ENCODE assay signal across 18 cellular contexts in the genomic region with DNA sequence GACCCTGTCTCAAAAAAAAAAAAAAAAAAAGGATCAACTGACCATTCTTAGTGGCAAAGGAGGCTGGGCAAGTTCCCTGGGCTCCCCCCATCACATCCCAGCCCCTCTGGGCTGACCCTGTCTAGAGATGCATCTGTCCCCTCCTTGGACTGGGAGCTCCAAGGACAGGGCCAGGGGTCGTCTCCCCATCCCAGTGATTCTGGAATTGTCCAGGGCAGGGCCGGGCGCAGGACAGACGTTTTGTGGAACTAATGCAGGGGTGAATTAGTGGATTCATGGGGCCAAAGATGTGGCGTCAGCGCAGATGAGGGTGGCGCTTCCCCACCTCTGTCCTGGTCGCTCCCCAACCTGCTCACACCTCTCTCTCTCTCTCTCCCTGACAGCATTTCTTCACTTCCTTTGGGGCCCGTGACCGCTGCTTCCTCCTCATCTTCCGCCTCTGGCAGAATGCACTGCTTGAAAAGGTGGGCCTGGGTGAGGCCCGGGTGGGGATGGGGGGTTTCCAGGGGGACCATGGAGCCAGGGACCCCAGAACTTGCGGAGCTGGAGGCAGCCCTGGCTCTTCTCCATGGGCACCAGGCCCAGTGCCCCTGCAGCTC. TPM values are rescaled to one million over a fixed set of nuclear protein-coding genes. Genes with fewer than 3 reads are reported as not detected.
A peak's percentile ranks its signal among the peaks of the same experiment; 100 is the strongest.
DNase-seq lines count a peak whose midpoint lies in the region; ATAC-seq and TF ChIP-seq lines count a peak whose summit lies in the region.
"Had no signal": no experiment of that assay in that cellular context is flagged by ENCODE, and none has a peak within 500 bp of the region (broad histone marks: within the 10 kb centered on the region; RNA-seq: fewer than 3 reads in every experiment).

No MANE protein-coding gene starts in this region.

- TF ChIP-seq CTCF in CD8-positive, alpha-beta T cell (IDR thresholded peaks at IDR 0.05) = no peak
- TF ChIP-seq CTCF in neural crest cell (conservative IDR thresholded peaks at IDR 0.05) = no peak

- H3K4me3 ChIP-seq in CD8-positive, alpha-beta T cell (ENCODE audit: low read depth, low read length) = no peak overlapping the region
- H3K4me3 ChIP-seq: K562, pancreas, SJSA1 had no signal

- peak; percentile 66 for DNase-seq in activated CD8-positive, alpha-beta memory T cell treated with anti-CD3 and anti-CD28 coated beads, Interleukin-2, amount 10 ng/mL, durations not matched to agents 7 days and 5 days
- DNase-seq in activated CD8-positive, alpha-beta memory T cell treated with anti-CD3 and anti-CD28 coated beads, Interleukin-2, amount 50 U/mL, for 48 hours = no peak
- DNase-seq in CD8-positive, alpha-beta T cell = peak in 3 of 7 experiments; percentile 43 to 70 (median 58)
- DNase-seq in neural crest cell (ENCODE audit: low read depth, low spot score) (no peak), GM03348 (ENCODE audit: low spot score) (no peak)
- DNase-seq in stimulated activated CD4-positive, alpha-beta T cell treated with anti-CD3 and anti-CD28 coated beads, Interleukin-1b, Interleukin-23, amount 100 ng/mL, for 48 hours = no peak
- DNase-seq: activated effector memory CD4-positive, alpha-beta T cell treated with anti-CD3 and anti-CD28 coated beads, Interleukin-2, amount 50 U/mL, for 16 hours; EL; hypothalamus; NCI-H2081; NCI-H526 had no signal

- CTCF ChIA-PET in activated CD8-positive, alpha-beta memory T cell treated with anti-CD3 and anti-CD28 coated beads, Interleukin-2, amount 10 ng/mL, durations not matched to agents 7 days and 5 days (lab: Charles Lee) = interaction anchor here (0.7 to 8.4 kb wide), 7 partner anchors 10 to 44 kb away, joined by 3 to 97 read pairs (median 8); partner anchors contain the start of gene GRAMD1A
- CTCF ChIA-PET in CD8-positive, alpha-beta T cell (lab: Charles Lee) = interaction anchor here (0.5 to 10.2 kb wide), 8 partner anchors 9 to 181 kb away, joined by 3 to 228 read pairs (median 6); partner anchors contain the start of gene GRAMD1A

- H3K27ac ChIP-seq in CD8-positive, alpha-beta T cell (ENCODE audit: low read depth, low read length) = peak overlapping the region; percentile 17
- H3K27ac ChIP-seq: pancreas, SJSA1 had no signal

- H3K36me3 Mint-ChIP-seq in activated CD8-positive, alpha-beta memory T cell treated with anti-CD3 and anti-CD28 coated beads, Interleukin-2, amount 10 ng/mL, durations not matched to agents 7 days and 5 days = peaks cover 43% of the 10 kb centered on the region
- peaks cover 76% of the 10 kb centered on the region for H3K36me3 Mint-ChIP-seq in CD8-positive, alpha-beta T cell
- peaks cover 100% of the 10 kb centered on the region for H3K36me3 Mint-ChIP-seq in activated T-helper 17 cell treated with anti-CD3 and anti-CD28 coated beads, Interleukin-2, amount 50 U/mL, for 72 hours (ENCODE audit: low read depth)
- peaks cover 10% of the 10 kb centered on the region for H3K36me3 Mint-ChIP-seq in neural crest cell (ENCODE audit: low read depth)

- H3K9me3 Mint-ChIP-seq in activated CD8-positive, alpha-beta memory T cell treated with anti-CD3 and anti-CD28 coated beads, Interleukin-2, amount 10 ng/mL, durations not matched to agents 7 days and 5 days (ENCODE audit: low read depth) = no peaks in the 10 kb centered on the region
- H3K9me3 Mint-ChIP-seq in CD8-positive, alpha-beta T cell = no peaks in the 10 kb centered on the region
- H3K9me3 Mint-ChIP-seq in activated T-helper 17 cell treated with anti-CD3 and anti-CD28 coated beads, Interleukin-2, amount 50 U/mL, for 72 hours = no peaks in the 10 kb centered on the region
- no peaks in the 10 kb centered on the region for H3K9me3 Mint-ChIP-seq in neural crest cell

- no peaks in the 10 kb centered on the region for H3K27me3 ChIP-seq in CD8-positive, alpha-beta T cell (ENCODE audit: insufficient read depth, low read length)
- H3K27me3 ChIP-seq: pancreas, SJSA1 had no signal

- peaks cover 70% of the 10 kb centered on the region for H3K4me1 ChIP-seq in CD8-positive, alpha-beta T cell (ENCODE audit: insufficient read depth, low read length)

- no peaks in the 10 kb centered on the region for H3K9me3 ChIP-seq in CD8-positive, alpha-beta T cell (ENCODE audit: low read length)
- H3K9me3 ChIP-seq: pancreas, SJSA1 had no signal

- ATAC-seq in activated CD8-positive, alpha-beta memory T cell treated with anti-CD3 and anti-CD28 coated beads, Interleukin-2, amount 10 ng/mL, durations not matched to agents 7 days and 5 days = peak; percentile 44
- ATAC-seq in CD8-positive, alpha-beta T cell = no peak
- ATAC-seq in activated T-helper 17 cell treated with anti-CD3 and anti-CD28 coated beads, Interleukin-2, amount 50 U/mL, for 72 hours (replicated peaks) = no peak
- no peak for ATAC-seq in GM21360 (IDR thresholded peaks at IDR 0.05; ENCODE audit: unreplicated experiment)
- ATAC-seq: K562 had no signal

- intact Hi-C loops in CD8-positive, alpha-beta T cell (cut with DNase I, micrococcal nuclease) = loop anchor here (5.0 kb wide), 2 partner anchors 154 to 174 kb away; no protein-coding TSS in a partner anchor

- peaks cover 29% of the 10 kb centered on the region for H3K36me3 ChIP-seq in CD8-positive, alpha-beta T cell (ENCODE audit: insufficient read depth, low read length)

- POLR2A ChIA-PET in CD8-positive, alpha-beta T cell (lab: Charles Lee) = interaction anchor here (0.7 to 5.3 kb wide), 7 partner anchors 8 to 334 kb away, joined by 3 to 60 read pairs (median 4); partner anchors contain the start of genes GRAMD1A, SCGB2B2 and ZNF302

- H3K27me3 Mint-ChIP-seq in activated CD8-positive, alpha-beta memory T cell treated with anti-CD3 and anti-CD28 coated beads, Interleukin-2, amount 10 ng/mL, durations not matched to agents 7 days and 5 days = no peaks in the 10 kb centered on the region
- H3K27me3 Mint-ChIP-seq in CD8-positive, alpha-beta T cell (ENCODE audit: low read depth) = no peaks in the 10 kb centered on the region
- no peaks in the 10 kb centered on the region for H3K27me3 Mint-ChIP-seq in activated T-helper 17 cell treated with anti-CD3 and anti-CD28 coated beads, Interleukin-2, amount 50 U/mL, for 72 hours
- H3K27me3 Mint-ChIP-seq in neural crest cell (ENCODE audit: low read depth) = no peaks in the 10 kb centered on the region

- H3K4me3 Mint-ChIP-seq in activated CD8-positive, alpha-beta memory T cell treated with anti-CD3 and anti-CD28 coated beads, Interleukin-2, amount 10 ng/mL, durations not matched to agents 7 days and 5 days = no peak overlapping the region
- peak overlapping the region; percentile 58 for H3K4me3 Mint-ChIP-seq in CD8-positive, alpha-beta T cell
- H3K4me3 Mint-ChIP-seq in activated T-helper 17 cell treated with anti-CD3 and anti-CD28 coated beads, Interleukin-2, amount 50 U/mL, for 72 hours = peak overlapping the region; percentile 71
- H3K4me3 Mint-ChIP-seq in neural crest cell = peak overlapping the region; percentile 34

- peak overlapping the region; percentile 77 for H3K27ac Mint-ChIP-seq in activated CD8-positive, alpha-beta memory T cell treated with anti-CD3 and anti-CD28 coated beads, Interleukin-2, amount 10 ng/mL, durations not matched to agents 7 days and 5 days
- peak overlapping the region; percentile 99 for H3K27ac Mint-ChIP-seq in CD8-positive, alpha-beta T cell
- H3K27ac Mint-ChIP-seq in activated T-helper 17 cell treated with anti-CD3 and anti-CD28 coated beads, Interleukin-2, amount 50 U/mL, for 72 hours = peak overlapping the region; percentile 96
- H3K27ac Mint-ChIP-seq in neural crest cell (ENCODE audit: unreplicated experiment) = no peak overlapping the region

- H3K4me1 Mint-ChIP-seq in activated CD8-positive, alpha-beta memory T cell treated with anti-CD3 and anti-CD28 coated beads, Interleukin-2, amount 10 ng/mL, durations not matched to agents 7 days and 5 days = peaks cover 55% of the 10 kb centered on the region
- H3K4me1 Mint-ChIP-seq in CD8-positive, alpha-beta T cell (ENCODE audit: low read depth) = peaks cover 68% of the 10 kb centered on the region
- peaks cover 39% of the 10 kb centered on the region for H3K4me1 Mint-ChIP-seq in activated T-helper 17 cell treated with anti-CD3 and anti-CD28 coated beads, Interleukin-2, amount 50 U/mL, for 72 hours
- H3K4me1 Mint-ChIP-seq in neural crest cell = no peaks in the 10 kb centered on the region

RNA-seq across cellular contexts. Expression of gene GRAMD1A, which starts 11.1 kb away (rescaled TPM):
- 100 to 1,000 TPM; 109 to 127 TPM for total RNA-seq in activated CD8-positive, alpha-beta memory T cell treated with anti-CD3 and anti-CD28 coated beads, Interleukin-2, amount 10 ng/mL, durations not matched to agents 7 days and 5 days
- total RNA-seq in CD8-positive, alpha-beta T cell = 100 to 1,000 TPM; 207 to 221 TPM
- total RNA-seq in activated T-helper 17 cell treated with anti-CD3 and anti-CD28 coated beads, Interleukin-2, amount 50 U/mL, for 72 hours = 100 to 1,000 TPM; 123 to 183 TPM
- 100 and 103 TPM in 2 replicates for total RNA-seq in neural crest cell

RNA-seq across cellular contexts. Expression of gene SCN1B, which starts 19.1 kb away (rescaled TPM):
- under 1 TPM; 0.26 to 0.37 TPM for total RNA-seq in activated CD8-positive, alpha-beta memory T cell treated with anti-CD3 and anti-CD28 coated beads, Interleukin-2, amount 10 ng/mL, durations not matched to agents 7 days and 5 days
- 1 to 10 TPM; 1.9 to 2.3 TPM for total RNA-seq in CD8-positive, alpha-beta T cell
- 1 to 10 TPM in 1 of 2 donors, under 1 TPM in 1; 0.97 to 3.1 TPM for total RNA-seq in activated T-helper 17 cell treated with anti-CD3 and anti-CD28 coated beads, Interleukin-2, amount 50 U/mL, for 72 hours
- total RNA-seq in neural crest cell = 1.7 and 1.9 TPM in 2 replicates

RNA-seq across cellular contexts. Expression of gene HPN, which starts 30.3 kb away (rescaled TPM):
- total RNA-seq in activated CD8-positive, alpha-beta memory T cell treated with anti-CD3 and anti-CD28 coated beads, Interleukin-2, amount 10 ng/mL, durations not matched to agents 7 days and 5 days = not detected
- total RNA-seq in CD8-positive, alpha-beta T cell = not detected
- under 1 TPM in 1 of 2 donors, not detected in 1; 0.48 TPM for total RNA-seq in activated T-helper 17 cell treated with anti-CD3 and anti-CD28 coated beads, Interleukin-2, amount 50 U/mL, for 72 hours
- 0.26 and 0.27 TPM in 2 replicates for total RNA-seq in neural crest cell
- total RNA-seq: bronchial epithelial cell, SJSA1, urinary bladder had no signal

RNA-seq across cellular contexts. Expression of gene ZNF792, which starts 47.2 kb away (rescaled TPM):
- 10 to 100 TPM; 13.5 to 15.3 TPM for total RNA-seq in activated CD8-positive, alpha-beta memory T cell treated with anti-CD3 and anti-CD28 coated beads, Interleukin-2, amount 10 ng/mL, durations not matched to agents 7 days and 5 days
- total RNA-seq in CD8-positive, alpha-beta T cell = 1 to 10 TPM; 5.0 to 5.7 TPM
- 1 to 10 TPM; 7.6 to 7.9 TPM for total RNA-seq in activated T-helper 17 cell treated with anti-CD3 and anti-CD28 coated beads, Interleukin-2, amount 50 U/mL, for 72 hours
- 7.5 and 8.1 TPM in 2 replicates for total RNA-seq in neural crest cell
